In genomic region chr15:22799902-22800301, GRCh38 we compare ENCODE assay signal across 20 cellular contexts.
"Had no signal": no experiment of that assay in that cellular context is flagged by ENCODE, and none has a peak within 500 bp of the region (broad histone marks: within the 10 kb centered on the region; RNA-seq: fewer than 3 reads in every experiment).

No MANE protein-coding gene starts in this region.

- H3K4me3 Mint-ChIP-seq: activated naive CD8-positive, alpha-beta T cell; activated T-cell treated with anti-CD3 and anti-CD28 coated beads, Interleukin-2, amount 50 U/mL, for 24 hours; activated T-helper 17 cell treated with anti-CD3 and anti-CD28 coated beads, Interleukin-2, amount 50 U/mL, for 72 hours; natural killer cell treated with Interleukin-12 subunit alpha and Interleukin-12 subunit beta and Interleukin-15 and Interleukin-18, amount 100 ng/mL, for 72 hours; stimulated activated naive CD8-positive, alpha-beta T cell treated with anti-CD3 and anti-CD28 coated beads, Interleukin-15, amount 100 ng/mL, for 72 hours; T-helper 2 cell treated with Interferon-gamma antibody and Interleukin-4, amounts not matched to agents 5 μg/mL and 100 μg/mL, for 36 hours had no signal

- H3K27me3 ChIP-seq: adrenal gland, gastroesophageal sphincter, heart left ventricle, neutrophil, ovary, tibial artery had no signal

- H3K4me3 ChIP-seq: adrenal gland, coronary artery, gastroesophageal sphincter, heart left ventricle, ovary, tibial artery had no signal

- H3K27ac ChIP-seq: adrenal gland, coronary artery, epithelial cell of prostate, gastroesophageal sphincter, heart left ventricle, neutrophil, ovary, tibial artery, VCaP had no signal

- DNase-seq: activated CD4-positive, alpha-beta T cell treated with anti-CD3 and anti-CD28 coated beads for 1 hour; activated naive CD4-positive, alpha-beta T cell; activated T-cell treated with anti-CD3 and anti-CD28 coated beads, Interleukin-2, amount 50 U/mL, for 24 hours; adrenal gland; heart left ventricle; ovary; right cardiac atrium; stimulated activated naive CD8-positive, alpha-beta T cell treated with anti-CD3 and anti-CD28 coated beads, Interleukin-15, amount 100 ng/mL, for 72 hours had no signal

- H3K27me3 Mint-ChIP-seq: activated naive CD8-positive, alpha-beta T cell; activated T-cell treated with anti-CD3 and anti-CD28 coated beads, Interleukin-2, amount 50 U/mL, for 24 hours; activated T-helper 17 cell treated with anti-CD3 and anti-CD28 coated beads, Interleukin-2, amount 50 U/mL, for 72 hours; natural killer cell treated with Interleukin-12 subunit alpha and Interleukin-12 subunit beta and Interleukin-15 and Interleukin-18, amount 100 ng/mL, for 72 hours; stimulated activated naive CD8-positive, alpha-beta T cell treated with anti-CD3 and anti-CD28 coated beads, Interleukin-15, amount 100 ng/mL, for 72 hours had no signal

- ATAC-seq: activated T-helper 17 cell treated with anti-CD3 and anti-CD28 coated beads, Interleukin-2, amount 50 U/mL, for 72 hours; gastroesophageal sphincter; heart left ventricle; natural killer cell treated with Interleukin-12 subunit alpha and Interleukin-12 subunit beta and Interleukin-15 and Interleukin-18, amount 100 ng/mL, for 72 hours; right cardiac atrium; stimulated activated naive CD8-positive, alpha-beta T cell treated with anti-CD3 and anti-CD28 coated beads, Interleukin-15, amount 100 ng/mL, for 72 hours had no signal

- H3K36me3 ChIP-seq: adrenal gland, gastroesophageal sphincter, heart left ventricle, neutrophil, ovary had no signal

- H3K4me1 ChIP-seq: adrenal gland, gastroesophageal sphincter, heart left ventricle, tibial artery had no signal

- FAIRE-seq: astrocyte, islet of Langerhans had no signal

- H3K27ac Mint-ChIP-seq: activated naive CD8-positive, alpha-beta T cell; activated T-cell treated with anti-CD3 and anti-CD28 coated beads, Interleukin-2, amount 50 U/mL, for 24 hours; activated T-helper 17 cell treated with anti-CD3 and anti-CD28 coated beads, Interleukin-2, amount 50 U/mL, for 72 hours; natural killer cell treated with Interleukin-12 subunit alpha and Interleukin-12 subunit beta and Interleukin-15 and Interleukin-18, amount 100 ng/mL, for 72 hours; stimulated activated naive CD8-positive, alpha-beta T cell treated with anti-CD3 and anti-CD28 coated beads, Interleukin-15, amount 100 ng/mL, for 72 hours; T-helper 2 cell treated with Interferon-gamma antibody and Interleukin-4, amounts not matched to agents 5 μg/mL and 100 μg/mL, for 36 hours had no signal

- H3K9me3 Mint-ChIP-seq: activated T-cell treated with anti-CD3 and anti-CD28 coated beads, Interleukin-2, amount 50 U/mL, for 24 hours; activated T-helper 17 cell treated with anti-CD3 and anti-CD28 coated beads, Interleukin-2, amount 50 U/mL, for 72 hours; natural killer cell treated with Interleukin-12 subunit alpha and Interleukin-12 subunit beta and Interleukin-15 and Interleukin-18, amount 100 ng/mL, for 72 hours; stimulated activated naive CD8-positive, alpha-beta T cell treated with anti-CD3 and anti-CD28 coated beads, Interleukin-15, amount 100 ng/mL, for 72 hours; T-helper 2 cell treated with Interferon-gamma antibody and Interleukin-4, amounts not matched to agents 5 μg/mL and 100 μg/mL, for 36 hours had no signal

- H3K36me3 Mint-ChIP-seq: natural killer cell treated with Interleukin-12 subunit alpha and Interleukin-12 subunit beta and Interleukin-15 and Interleukin-18, amount 100 ng/mL, for 72 hours had no signal

- H3K9me3 ChIP-seq: adrenal gland, gastroesophageal sphincter, heart left ventricle, neutrophil, ovary, tibial artery had no signal
